ENCODE assay signal across 8 cellular contexts in the genomic region with DNA sequence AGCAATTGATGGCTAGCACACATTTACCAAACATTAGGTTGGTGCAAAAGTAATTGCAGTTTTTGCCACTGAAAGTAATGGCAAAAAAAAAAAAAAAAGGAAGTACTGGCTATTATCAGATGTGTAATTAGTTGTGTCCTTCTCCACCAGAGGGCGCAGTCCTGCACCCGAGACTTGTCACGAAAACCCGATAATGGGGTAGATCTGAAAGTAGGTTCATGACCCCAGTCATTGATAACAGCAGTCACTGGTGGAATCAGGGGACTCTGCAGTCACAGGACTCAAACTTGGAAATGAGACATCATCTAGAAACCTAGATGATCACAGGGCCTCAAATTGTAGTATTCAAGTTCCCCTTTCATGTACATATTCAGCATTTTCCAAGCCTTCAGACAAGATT.
DNase-seq lines count a peak whose midpoint lies in the region; ATAC-seq and TF ChIP-seq lines count a peak whose summit lies in the region.

No MANE protein-coding gene starts in this region.

- H3F3A ChIP-seq in Loucy (ENCODE audit: low read depth): no peaks in the 10 kb centered on the region

- no peaks in the 10 kb centered on the region for H3K36me3 ChIP-seq in Loucy (ENCODE audit: insufficient read depth, low read length)

- DNase-seq in DMS153 treated with DMSO at 0.1 percent for 48 hours (lab: John Stamatoyannopoulos, UW; ENCODE audit: unreplicated experiment): peak; percentile 14
- DNase-seq in T-helper 22 cell (ENCODE audit: low read depth): peak; percentile 21
- DNase-seq in astrocyte of the spinal cord (ENCODE audit: low read depth, low spot score): peak; percentile 54
- DNase-seq in left kidney (ENCODE audit: low read depth, low spot score): peak; percentile 65
- peak; percentile 19 for DNase-seq in stimulated activated CD8-positive, alpha-beta memory T cell treated with anti-CD3 and anti-CD28 coated beads, Interleukin-12 subunit alpha, Interleukin-12 subunit beta, amount 100 ng/mL, for 4 hours (ENCODE audit: low read depth)
- DNase-seq in OCI-M2 (lab: John Stamatoyannopoulos, UW; ENCODE audit: unreplicated experiment): no peak

- no peak overlapping the region for H3K4me3 ChIP-seq in Loucy (ENCODE audit: low read length, poor library complexity, severe bottlenecking)
- H3K4me3 ChIP-seq in astrocyte of the spinal cord (ENCODE audit: low read depth, low read length): no peak overlapping the region

- no peaks in the 10 kb centered on the region for H3K27me3 ChIP-seq in Loucy (ENCODE audit: insufficient read depth, low read length, poor library complexity, severe bottlenecking)

- ATAC-seq in GM21447 (IDR thresholded peaks at IDR 0.05; ENCODE audit: unreplicated experiment): peak; percentile 93

- peak overlapping the region; percentile 83 for H2AFZ ChIP-seq in Loucy (ENCODE audit: low read length)

- H3K9me3 ChIP-seq in Loucy (ENCODE audit: insufficient read depth, low read depth, low read length): no peaks in the 10 kb centered on the region

- in situ Hi-C loops in astrocyte of the spinal cord (cut with HindIII; ENCODE audit: low sequenced_read_pairs): no loop called here

- H3K4me1 ChIP-seq in Loucy (ENCODE audit: insufficient read depth, low read length, poor library complexity, severe bottlenecking): no peaks in the 10 kb centered on the region

- H3K9me2 ChIP-seq in Loucy (replicated peaks; ENCODE audit: low read depth, low read length): no peaks in the 10 kb centered on the region

- no peaks in the 10 kb centered on the region for H3K79me2 ChIP-seq in Loucy (ENCODE audit: insufficient read depth, low read length)

- no peaks in the 10 kb centered on the region for H4K20me1 ChIP-seq in Loucy (ENCODE audit: insufficient read depth, low read length, poor library complexity, severe bottlenecking)

- H3K4me2 ChIP-seq in Loucy (ENCODE audit: low read depth, low read length, poor library complexity, severe bottlenecking): peak overlapping the region; percentile 58

- H3K9ac ChIP-seq in Loucy (ENCODE audit: low read depth, low read length, poor library complexity, severe bottlenecking): no peak overlapping the region

- TF ChIP-seq CTCF in Loucy (conservative IDR thresholded peaks at IDR 0.05; ENCODE audit: low read length) (peak; percentile 62), astrocyte of the spinal cord (IDR thresholded peaks at IDR 0.05; ENCODE audit: low read depth, low read length) (peak; percentile 48)
